33 cellular contexts compared by ENCODE assay signal in genomic region chr3:119599558-119600174, GRCh38. TPM values are rescaled to one million over a fixed set of nuclear protein-coding genes. Genes with fewer than 3 reads are reported as not detected.
DNase-seq lines count a peak whose midpoint lies in the region; ATAC-seq, FAIRE-seq and TF ChIP-seq lines count a peak whose summit lies in the region.
"Had no signal": no experiment of that assay in that cellular context is flagged by ENCODE, and none has a peak within 500 bp of the region (broad histone marks: within the 10 kb centered on the region; RNA-seq: fewer than 3 reads in every experiment).

No MANE protein-coding gene starts in this region.

- H3K4me3 Mint-ChIP-seq in activated naive CD8-positive, alpha-beta T cell treated with anti-CD3 and anti-CD28 coated beads, Interleukin-2, amount 50 U/mL, for 24 hours: no peak overlapping the region
- H3K4me3 Mint-ChIP-seq in activated naive CD8-positive, alpha-beta T cell treated with anti-CD3 and anti-CD28 coated beads for 36 hours: no peak overlapping the region
- H3K4me3 Mint-ChIP-seq in activated T-helper 1 cell treated with anti-CD3 and anti-CD28 coated beads, Interleukin-12 subunit alpha, Interleukin-12 subunit beta, Interleukin-2, Interleukin-4 antibody, amounts not matched to agents 30 ng/mL and 10 ng/mL and 1 ng/mL, durations not matched to agents 14 hours and 24 hours and 36 hours: no peak overlapping the region
- no peak overlapping the region for H3K4me3 Mint-ChIP-seq in stimulated activated effector memory CD8-positive, alpha-beta T cell treated with anti-CD3 and anti-CD28 coated beads, Interleukin-12 subunit alpha, Interleukin-12 subunit beta, amount 100 ng/mL, for 72 hours
- H3K4me3 Mint-ChIP-seq in CD8-positive, alpha-beta T cell: no peak overlapping the region
- H3K4me3 Mint-ChIP-seq: activated CD4-positive, alpha-beta T cell treated with anti-CD3 and anti-CD28 coated beads, Interleukin-2, amount 10 ng/mL, durations not matched to agents 24 days and 14 days; activated naive CD4-positive, alpha-beta T cell treated with anti-CD3 and anti-CD28 coated beads, Interleukin-2, amount 50 U/mL, for 24 hours; CD4-positive, alpha-beta T cell; effector memory CD8-positive, alpha-beta T cell; neural progenitor cell had no signal

- peaks cover 46% of the 10 kb centered on the region for H3K4me1 Mint-ChIP-seq in activated naive CD8-positive, alpha-beta T cell treated with anti-CD3 and anti-CD28 coated beads, Interleukin-2, amount 50 U/mL, for 24 hours
- H3K4me1 Mint-ChIP-seq in activated naive CD8-positive, alpha-beta T cell treated with anti-CD3 and anti-CD28 coated beads for 36 hours: peaks cover 24% of the 10 kb centered on the region
- H3K4me1 Mint-ChIP-seq in activated T-helper 1 cell treated with anti-CD3 and anti-CD28 coated beads, Interleukin-12 subunit alpha, Interleukin-12 subunit beta, Interleukin-2, Interleukin-4 antibody, amounts not matched to agents 30 ng/mL and 10 ng/mL and 1 ng/mL, durations not matched to agents 14 hours and 24 hours and 36 hours (ENCODE audit: low read depth): peaks cover 41% of the 10 kb centered on the region
- peaks cover 33% of the 10 kb centered on the region for H3K4me1 Mint-ChIP-seq in stimulated activated effector memory CD8-positive, alpha-beta T cell treated with anti-CD3 and anti-CD28 coated beads, Interleukin-12 subunit alpha, Interleukin-12 subunit beta, amount 100 ng/mL, for 72 hours
- H3K4me1 Mint-ChIP-seq in CD8-positive, alpha-beta T cell (ENCODE audit: low read depth): no peaks in the 10 kb centered on the region
- H3K4me1 Mint-ChIP-seq: neural progenitor cell had no signal

- no peaks in the 10 kb centered on the region for H3K36me3 Mint-ChIP-seq in activated naive CD8-positive, alpha-beta T cell treated with anti-CD3 and anti-CD28 coated beads, Interleukin-2, amount 50 U/mL, for 24 hours (ENCODE audit: low read depth)
- H3K36me3 Mint-ChIP-seq in activated naive CD8-positive, alpha-beta T cell treated with anti-CD3 and anti-CD28 coated beads for 36 hours: no peaks in the 10 kb centered on the region
- H3K36me3 Mint-ChIP-seq in activated T-helper 1 cell treated with anti-CD3 and anti-CD28 coated beads, Interleukin-12 subunit alpha, Interleukin-12 subunit beta, Interleukin-2, Interleukin-4 antibody, amounts not matched to agents 30 ng/mL and 10 ng/mL and 1 ng/mL, durations not matched to agents 14 hours and 24 hours and 36 hours (ENCODE audit: low read depth): no peaks in the 10 kb centered on the region
- H3K36me3 Mint-ChIP-seq in stimulated activated effector memory CD8-positive, alpha-beta T cell treated with anti-CD3 and anti-CD28 coated beads, Interleukin-12 subunit alpha, Interleukin-12 subunit beta, amount 100 ng/mL, for 72 hours: no peaks in the 10 kb centered on the region
- no peaks in the 10 kb centered on the region for H3K36me3 Mint-ChIP-seq in CD8-positive, alpha-beta T cell
- H3K36me3 Mint-ChIP-seq: activated naive CD4-positive, alpha-beta T cell treated with anti-CD3 and anti-CD28 coated beads, Interleukin-2, amount 50 U/mL, for 24 hours; neural progenitor cell had no signal

- TF ChIP-seq POLR2A in GM12892 (IDR thresholded peaks at IDR 0.05; ENCODE audit: low read depth, low read length): no peak

- no peaks in the 10 kb centered on the region for H3K36me3 ChIP-seq in CD8-positive, alpha-beta T cell (ENCODE audit: insufficient read depth, low read length)
- H3K36me3 ChIP-seq: colonic mucosa, esophagus muscularis mucosa, HAP-1, neural progenitor cell, right lobe of liver, tibial artery, WERI-Rb-1 had no signal

- peak overlapping the region; percentile 63 for H3K27ac Mint-ChIP-seq in activated naive CD8-positive, alpha-beta T cell treated with anti-CD3 and anti-CD28 coated beads, Interleukin-2, amount 50 U/mL, for 24 hours
- no peak overlapping the region for H3K27ac Mint-ChIP-seq in activated naive CD8-positive, alpha-beta T cell treated with anti-CD3 and anti-CD28 coated beads for 36 hours
- peak overlapping the region; percentile 7 for H3K27ac Mint-ChIP-seq in activated T-helper 1 cell treated with anti-CD3 and anti-CD28 coated beads, Interleukin-12 subunit alpha, Interleukin-12 subunit beta, Interleukin-2, Interleukin-4 antibody, amounts not matched to agents 30 ng/mL and 10 ng/mL and 1 ng/mL, durations not matched to agents 14 hours and 24 hours and 36 hours
- peak overlapping the region; percentile 4 for H3K27ac Mint-ChIP-seq in stimulated activated effector memory CD8-positive, alpha-beta T cell treated with anti-CD3 and anti-CD28 coated beads, Interleukin-12 subunit alpha, Interleukin-12 subunit beta, amount 100 ng/mL, for 72 hours
- H3K27ac Mint-ChIP-seq in CD8-positive, alpha-beta T cell: no peak overlapping the region
- H3K27ac Mint-ChIP-seq: activated naive CD4-positive, alpha-beta T cell treated with anti-CD3 and anti-CD28 coated beads, Interleukin-2, amount 50 U/mL, for 24 hours; CD4-positive, alpha-beta T cell; neural progenitor cell had no signal

- no peak for ATAC-seq in activated naive CD8-positive, alpha-beta T cell treated with anti-CD3 and anti-CD28 coated beads, Interleukin-2, amount 50 U/mL, for 24 hours
- no peak for ATAC-seq in stimulated activated effector memory CD8-positive, alpha-beta T cell treated with anti-CD3 and anti-CD28 coated beads, Interleukin-12 subunit alpha, Interleukin-12 subunit beta, amount 100 ng/mL, for 72 hours
- ATAC-seq in CD8-positive, alpha-beta T cell: no peak
- ATAC-seq: A549; effector memory CD8-positive, alpha-beta T cell had no signal

- no peaks in the 10 kb centered on the region for H3K27me3 ChIP-seq in CD8-positive, alpha-beta T cell (ENCODE audit: insufficient read depth, low read length)
- H3K27me3 ChIP-seq: colonic mucosa, esophagus muscularis mucosa, hepatocyte, neural progenitor cell, right lobe of liver, tibial artery had no signal

- H3K9me3 Mint-ChIP-seq in activated naive CD8-positive, alpha-beta T cell treated with anti-CD3 and anti-CD28 coated beads, Interleukin-2, amount 50 U/mL, for 24 hours: no peaks in the 10 kb centered on the region
- H3K9me3 Mint-ChIP-seq in activated naive CD8-positive, alpha-beta T cell treated with anti-CD3 and anti-CD28 coated beads for 36 hours: no peaks in the 10 kb centered on the region
- H3K9me3 Mint-ChIP-seq in activated T-helper 1 cell treated with anti-CD3 and anti-CD28 coated beads, Interleukin-12 subunit alpha, Interleukin-12 subunit beta, Interleukin-2, Interleukin-4 antibody, amounts not matched to agents 30 ng/mL and 10 ng/mL and 1 ng/mL, durations not matched to agents 14 hours and 24 hours and 36 hours: no peaks in the 10 kb centered on the region
- no peaks in the 10 kb centered on the region for H3K9me3 Mint-ChIP-seq in stimulated activated effector memory CD8-positive, alpha-beta T cell treated with anti-CD3 and anti-CD28 coated beads, Interleukin-12 subunit alpha, Interleukin-12 subunit beta, amount 100 ng/mL, for 72 hours
- H3K9me3 Mint-ChIP-seq in CD8-positive, alpha-beta T cell: no peaks in the 10 kb centered on the region
- H3K9me3 Mint-ChIP-seq: activated CD4-positive, alpha-beta T cell treated with anti-CD3 and anti-CD28 coated beads, Interleukin-2, amount 10 ng/mL, durations not matched to agents 24 days and 14 days; activated naive CD4-positive, alpha-beta T cell treated with anti-CD3 and anti-CD28 coated beads, Interleukin-2, amount 50 U/mL, for 24 hours; CD4-positive, alpha-beta T cell; effector memory CD8-positive, alpha-beta T cell; neural progenitor cell had no signal

- H3K4me1 ChIP-seq in CD8-positive, alpha-beta T cell (ENCODE audit: insufficient read depth, low read length): no peaks in the 10 kb centered on the region
- H3K4me1 ChIP-seq: colonic mucosa, tibial artery had no signal

- no peaks in the 10 kb centered on the region for H3K9me3 ChIP-seq in CD8-positive, alpha-beta T cell (ENCODE audit: low read length)
- H3K9me3 ChIP-seq: A549, colonic mucosa, esophagus muscularis mucosa, HAP-1, right lobe of liver, SK-N-SH, tibial artery had no signal

- no peak for DNase-seq in activated naive CD8-positive, alpha-beta T cell treated with anti-CD3 and anti-CD28 coated beads, Interleukin-2, amount 50 U/mL, for 24 hours
- DNase-seq in activated naive CD8-positive, alpha-beta T cell treated with anti-CD3 and anti-CD28 coated beads for 36 hours: no peak
- DNase-seq in GM12892 (ENCODE audit: insufficient read length): no peak
- DNase-seq in activated T-helper 1 cell treated with anti-CD3 and anti-CD28 coated beads, Interleukin-12 subunit alpha, Interleukin-12 subunit beta, Interleukin-2, Interleukin-4 antibody, amounts not matched to agents 30 ng/mL and 10 ng/mL and 1 ng/mL, durations not matched to agents 14 hours and 24 hours and 36 hours (ENCODE audit: low spot score): no peak
- DNase-seq in stimulated activated effector memory CD8-positive, alpha-beta T cell treated with anti-CD3 and anti-CD28 coated beads, Interleukin-12 subunit alpha, Interleukin-12 subunit beta, amount 100 ng/mL, for 72 hours (ENCODE audit: low spot score in 2 of 2): no peak
- DNase-seq in stimulated activated CD4-positive, alpha-beta T cell treated with anti-CD3 and anti-CD28 coated beads, Interleukin-15, amount 100 ng/mL, for 24 hours: no peak
- DNase-seq in CD8-positive, alpha-beta T cell: no peak
- DNase-seq in COLO829 (ENCODE audit: low spot score): no peak
- DNase-seq: activated CD4-positive, alpha-beta T cell treated with anti-CD3 and anti-CD28 coated beads, Interleukin-2, amount 10 ng/mL, durations not matched to agents 24 days and 14 days; activated CD8-positive, alpha-beta memory T cell treated with anti-CD3 and anti-CD28 coated beads, Interleukin-2, amount 50 U/mL, for 4 hours; AML-193; aorta; CD4-positive, alpha-beta T cell; colonic mucosa; effector memory CD8-positive, alpha-beta T cell; foreskin melanocyte; mesendoderm; NCI-H1105 treated with DMSO at 0.1 percent for 48 hours; NCI-H2029; right lobe of liver; SK-N-SH; stimulated activated CD4-positive, alpha-beta T cell treated with anti-CD3 and anti-CD28 coated beads, Interleukin-4, amount 100 ng/mL, for 4 hours; stimulated activated naive CD4-positive, alpha-beta T cell treated with Interleukin-2 at 50 U/mL for 16 hours; tibial artery; WERI-Rb-1 had no signal

- H3K27me3 Mint-ChIP-seq in activated naive CD8-positive, alpha-beta T cell treated with anti-CD3 and anti-CD28 coated beads, Interleukin-2, amount 50 U/mL, for 24 hours: no peaks in the 10 kb centered on the region
- peaks cover 3% of the 10 kb centered on the region for H3K27me3 Mint-ChIP-seq in activated naive CD8-positive, alpha-beta T cell treated with anti-CD3 and anti-CD28 coated beads for 36 hours
- no peaks in the 10 kb centered on the region for H3K27me3 Mint-ChIP-seq in activated T-helper 1 cell treated with anti-CD3 and anti-CD28 coated beads, Interleukin-12 subunit alpha, Interleukin-12 subunit beta, Interleukin-2, Interleukin-4 antibody, amounts not matched to agents 30 ng/mL and 10 ng/mL and 1 ng/mL, durations not matched to agents 14 hours and 24 hours and 36 hours (ENCODE audit: insufficient read depth)
- H3K27me3 Mint-ChIP-seq in CD8-positive, alpha-beta T cell (ENCODE audit: low read depth): no peaks in the 10 kb centered on the region
- H3K27me3 Mint-ChIP-seq: activated CD4-positive, alpha-beta T cell treated with anti-CD3 and anti-CD28 coated beads, Interleukin-2, amount 10 ng/mL, durations not matched to agents 24 days and 14 days; activated naive CD4-positive, alpha-beta T cell treated with anti-CD3 and anti-CD28 coated beads, Interleukin-2, amount 50 U/mL, for 24 hours; CD4-positive, alpha-beta T cell; effector memory CD8-positive, alpha-beta T cell had no signal

- POLR2A ChIA-PET in CD8-positive, alpha-beta T cell (lab: Charles Lee): no interaction called here

- TF ChIP-seq CTCF in CD8-positive, alpha-beta T cell (IDR thresholded peaks at IDR 0.05): no peak

- H3K27ac ChIP-seq in CD8-positive, alpha-beta T cell (ENCODE audit: low read depth, low read length): no peak overlapping the region
- H3K27ac ChIP-seq: A549, colonic mucosa, esophagus muscularis mucosa, hepatocyte, neural progenitor cell, right lobe of liver, tibial artery, WERI-Rb-1 had no signal

- H3K4me3 ChIP-seq in CD8-positive, alpha-beta T cell (ENCODE audit: low read depth, low read length): no peak overlapping the region
- H3K4me3 ChIP-seq: A549, colonic mucosa, esophagus muscularis mucosa, HAP-1, hepatocyte, neural progenitor cell, tibial artery had no signal

- peak; percentile 62 for FAIRE-seq in GM12892 (lab: Jason Lieb, UNC)
- FAIRE-seq: A549 had no signal

- intact Hi-C loops in activated T-helper 1 cell treated with anti-CD3 and anti-CD28 coated beads, Interleukin-12 subunit alpha, Interleukin-12 subunit beta, Interleukin-2, Interleukin-4 antibody, amounts not matched to agents 30 ng/mL and 10 ng/mL and 1 ng/mL, durations not matched to agents 14 hours and 24 hours and 36 hours (cut with micrococcal nuclease): loop anchor here (2.0 kb wide), 2 partner anchors 19 to 77 kb away; partner anchors contain the start of gene COX17
- intact Hi-C loops in CD8-positive, alpha-beta T cell (cut with DNase I, micrococcal nuclease): no loop called here

- CTCF ChIA-PET in CD8-positive, alpha-beta T cell (lab: Charles Lee): no interaction called here

RNA-seq across cellular contexts. Expression of gene PLA1A, which starts 2.0 kb away (rescaled TPM):
- total RNA-seq in activated naive CD8-positive, alpha-beta T cell treated with anti-CD3 and anti-CD28 coated beads for 36 hours: not detected
- polyA plus RNA-seq in GM12892 (2012; ENCODE audit: missing spikeins): 11.6 TPM
- 0.22 and 0.29 TPM in 2 replicates for total RNA-seq in activated T-helper 1 cell treated with anti-CD3 and anti-CD28 coated beads, Interleukin-12 subunit alpha, Interleukin-12 subunit beta, Interleukin-2, Interleukin-4 antibody, amounts not matched to agents 30 ng/mL and 10 ng/mL and 1 ng/mL, durations not matched to agents 14 hours and 24 hours and 36 hours
- total RNA-seq in CD8-positive, alpha-beta T cell: not detected
- total RNA-seq: CD4-positive, alpha-beta T cell; HT-29; M059J had no signal
- polyA plus RNA-seq: SK-N-SH had no signal

RNA-seq across cellular contexts. Expression of gene ADPRH, which starts 20.4 kb away (rescaled TPM):
- total RNA-seq in activated naive CD8-positive, alpha-beta T cell treated with anti-CD3 and anti-CD28 coated beads for 36 hours: 1 to 10 TPM; 5.8 to 6.0 TPM
- polyA plus RNA-seq in GM12892 (2012; ENCODE audit: missing spikeins): 19.0 TPM
- total RNA-seq in activated T-helper 1 cell treated with anti-CD3 and anti-CD28 coated beads, Interleukin-12 subunit alpha, Interleukin-12 subunit beta, Interleukin-2, Interleukin-4 antibody, amounts not matched to agents 30 ng/mL and 10 ng/mL and 1 ng/mL, durations not matched to agents 14 hours and 24 hours and 36 hours: 3.8 and 4.6 TPM in 2 replicates
- under 1 TPM; 0.42 to 0.52 TPM for total RNA-seq in CD8-positive, alpha-beta T cell
- polyA plus RNA-seq: SK-N-SH had no signal

RNA-seq across cellular contexts. Expression of gene CD80, which starts 40.3 kb away (rescaled TPM):
- total RNA-seq in activated naive CD8-positive, alpha-beta T cell treated with anti-CD3 and anti-CD28 coated beads for 36 hours: 1 to 10 TPM; 4.2 to 4.7 TPM
- polyA plus RNA-seq in GM12892 (2012; ENCODE audit: missing spikeins): 59.9 TPM
- 18.1 and 19.5 TPM in 2 replicates for total RNA-seq in activated T-helper 1 cell treated with anti-CD3 and anti-CD28 coated beads, Interleukin-12 subunit alpha, Interleukin-12 subunit beta, Interleukin-2, Interleukin-4 antibody, amounts not matched to agents 30 ng/mL and 10 ng/mL and 1 ng/mL, durations not matched to agents 14 hours and 24 hours and 36 hours
- under 1 TPM; 0.58 to 0.71 TPM for total RNA-seq in CD8-positive, alpha-beta T cell
- total RNA-seq: HT-29, M059J had no signal
- polyA plus RNA-seq: hepatocyte, SK-N-SH had no signal

Comparison
In these comparisons a context has a peak if more than half of its experiments do, and no peak if none do; other contexts are left out.
1. H3K27ac Mint-ChIP-seq: peak in activated naive CD8-positive, alpha-beta T cell treated with anti-CD3 and anti-CD28 coated beads, Interleukin-2, amount 50 U/mL, for 24 hours (single experiment), activated T-helper 1 cell treated with anti-CD3 and anti-CD28 coated beads, Interleukin-12 subunit alpha, Interleukin-12 subunit beta, Interleukin-2, Interleukin-4 antibody, amounts not matched to agents 30 ng/mL and 10 ng/mL and 1 ng/mL, durations not matched to agents 14 hours and 24 hours and 36 hours (single experiment) and stimulated activated effector memory CD8-positive, alpha-beta T cell treated with anti-CD3 and anti-CD28 coated beads, Interleukin-12 subunit alpha, Interleukin-12 subunit beta, amount 100 ng/mL, for 72 hours (single experiment); none in activated naive CD8-positive, alpha-beta T cell treated with anti-CD3 and anti-CD28 coated beads for 36 hours (single experiment) and CD8-positive, alpha-beta T cell (single experiment).